8 cellular contexts compared by ENCODE assay signal in the genomic region with DNA sequence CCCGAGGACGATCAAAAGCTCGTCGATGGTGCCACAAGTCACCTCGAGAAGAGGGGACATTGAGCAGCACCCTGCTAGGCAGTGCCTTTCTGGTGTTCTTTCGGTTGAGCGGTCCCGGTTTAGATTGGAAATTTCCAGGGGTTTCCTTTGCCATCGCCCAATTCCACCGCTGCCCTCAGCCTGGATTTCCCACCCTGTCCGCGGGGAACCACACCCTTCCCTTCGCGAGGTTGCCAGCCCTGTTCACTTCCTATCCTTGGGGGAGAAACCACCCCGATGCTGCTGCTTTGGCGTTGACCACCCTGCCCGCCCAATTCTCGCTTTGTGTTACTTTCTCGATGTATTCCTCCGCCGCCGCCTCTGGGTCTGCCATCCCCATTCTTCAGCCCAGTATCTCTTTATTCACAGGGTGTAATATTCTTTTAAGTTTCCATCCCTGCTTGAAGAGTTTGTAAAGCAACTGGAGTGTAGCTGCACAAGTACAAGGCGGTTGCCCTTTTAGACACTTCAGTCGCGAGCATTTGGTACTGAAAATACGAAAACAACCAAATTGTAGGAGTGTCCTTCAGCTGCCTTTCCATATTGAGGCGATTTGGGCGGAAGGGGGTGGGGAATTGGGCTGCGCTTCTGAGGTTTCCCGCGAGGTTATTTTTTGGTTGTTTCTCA. TPM values are rescaled to one million over a fixed set of nuclear protein-coding genes. Genes with fewer than 3 reads are reported as not detected.
DNase-seq lines count a peak whose midpoint lies in the region; ATAC-seq and TF ChIP-seq lines count a peak whose summit lies in the region.

No MANE protein-coding gene starts in this region.

- H3K9ac ChIP-seq in HUES64 (ENCODE audit: low read depth, low read length) (peak overlapping the region; percentile 95), SK-N-MC (ENCODE audit: insufficient read length) (peak overlapping the region; percentile 80)

- TF ChIP-seq POLR2A in prostate gland (IDR thresholded peaks at IDR 0.05): no peak

- no peaks in the 10 kb centered on the region for H3K27me3 Mint-ChIP-seq in CD4-positive, alpha-beta T cell

- peaks cover 6% of the 10 kb centered on the region; the same call in 1 of the 2 replicates for H3K4me1 ChIP-seq in HUES64 (ENCODE audit: insufficient read depth, low read length)
- H3K4me1 ChIP-seq in prostate gland (replicated peaks): no peaks in the 10 kb centered on the region

- H3K27me3 ChIP-seq in CD4-positive, alpha-beta T cell (ENCODE audit: control insufficient read depth, insufficient read depth, low read length): no peaks in the 10 kb centered on the region
- no peaks in the 10 kb centered on the region for H3K27me3 ChIP-seq in HUES64 (ENCODE audit: insufficient read depth, low read length)
- H3K27me3 ChIP-seq in prostate gland (replicated peaks; ENCODE audit: insufficient read depth): no peaks in the 10 kb centered on the region

- POLR2A ChIA-PET in CD4-positive, alpha-beta T cell (lab: Charles Lee): interaction anchor here (0.7 to 5.7 kb wide), 15 partner anchors 9 to 442 kb away, joined by 3 to 84 read pairs (median 9); a partner anchor contains a TSS

- CTCF ChIA-PET in CD4-positive, alpha-beta T cell (lab: Charles Lee): interaction anchor here (0.9 to 1.8 kb wide), 3 partner anchors 9 to 11 kb away, joined by 3 to 5 read pairs (median 5); no protein-coding TSS in a partner anchor

- peak overlapping the region; percentile 99 for H3K4me3 Mint-ChIP-seq in CD4-positive, alpha-beta T cell

- H3K9me3 Mint-ChIP-seq in CD4-positive, alpha-beta T cell: no peaks in the 10 kb centered on the region

- H3K27ac Mint-ChIP-seq in CD4-positive, alpha-beta T cell: peak overlapping the region; percentile 98

- ATAC-seq in CD4-positive, alpha-beta T cell (ENCODE audit: poor library complexity): peak; percentile 24
- peak; percentile 58 for ATAC-seq in left ventricle myocardium superior
- no peak for ATAC-seq in HG03175 (IDR thresholded peaks at IDR 0.05; ENCODE audit: unreplicated experiment)

- no peaks in the 10 kb centered on the region for H3K9me3 ChIP-seq in CD4-positive, alpha-beta T cell (ENCODE audit: control insufficient read depth, low read length)
- no peaks in the 10 kb centered on the region for H3K9me3 ChIP-seq in HUES64 (ENCODE audit: insufficient read depth, low read depth, low read length)
- H3K9me3 ChIP-seq in SK-N-MC (ENCODE audit: low read depth, low read length): no peaks in the 10 kb centered on the region
- H3K9me3 ChIP-seq in prostate gland: no peaks in the 10 kb centered on the region

- peak overlapping the region; percentile 87 for H3K27ac ChIP-seq in CD4-positive, alpha-beta T cell (ENCODE audit: low read depth, low read length)
- peak overlapping the region; percentile 61 for H3K27ac ChIP-seq in HUES64 (ENCODE audit: low read depth, low read length)
- peak overlapping the region; percentile 59 for H3K27ac ChIP-seq in SK-N-MC
- peak overlapping the region; percentile 83 to 87 for H3K27ac ChIP-seq in prostate gland

- TF ChIP-seq CTCF in CD4-positive, alpha-beta T cell (IDR thresholded peaks at IDR 0.05): no peak
- TF ChIP-seq CTCF in prostate gland (IDR thresholded peaks at IDR 0.05): no peak

- H3K4me3 ChIP-seq in HUES64 (ENCODE audit: low read length): peak overlapping the region; percentile 71
- peak overlapping the region; percentile 91 for H3K4me3 ChIP-seq in SK-N-MC
- peak overlapping the region; percentile 53 to 57 for H3K4me3 ChIP-seq in prostate gland

- intact Hi-C loops in CD4-positive, alpha-beta T cell (cut with DNase I, micrococcal nuclease): loop anchor here (2.0 to 5.0 kb wide), 4 partner anchors 19 to 422 kb away; a partner anchor contains a TSS
- intact Hi-C loops in left ventricle myocardium superior (cut with micrococcal nuclease): no loop called here
- intact Hi-C loops in prostate gland (cut with DNase I): no loop called here

- peak; percentile 27 to 60 (median 49) for DNase-seq in CD4-positive, alpha-beta T cell
- DNase-seq in SK-N-MC (ENCODE audit: low read depth, low spot score) (no peak), amniotic epithelial cell (ENCODE audit: low read depth) (peak; percentile 43), left ventricle myocardium superior (peak; percentile 51), prostate gland (ENCODE audit: low spot score) (peak; percentile 22), NCI-H2029 (lab: John Stamatoyannopoulos, UW) (no peak)

- peaks cover 65% of the 10 kb centered on the region for H3K36me3 Mint-ChIP-seq in CD4-positive, alpha-beta T cell (ENCODE audit: low read depth)

- WGBS in HUES64: under 1% methylated on average over 31 of the region's 31 CpGs
- WGBS in prostate gland: under 1% methylated on average over 31 of the region's 31 CpGs

- H3K36me3 ChIP-seq in HUES64 (ENCODE audit: insufficient read depth, low read length): peaks cover 21% of the 10 kb centered on the region
- peaks cover 18% of the 10 kb centered on the region for H3K36me3 ChIP-seq in SK-N-MC (ENCODE audit: insufficient read depth, low read length)
- no peaks in the 10 kb centered on the region for H3K36me3 ChIP-seq in prostate gland

- peaks cover 45% of the 10 kb centered on the region for H3K4me1 Mint-ChIP-seq in CD4-positive, alpha-beta T cell (ENCODE audit: low read depth)

RNA-seq across cellular contexts. Expression of a gene that starts 1.1 kb away (rescaled TPM):
- total RNA-seq in CD4-positive, alpha-beta T cell: 100 to 1,000 TPM; 279 to 295 TPM
- 47.5 TPM for polyA plus RNA-seq in HUES64 (2013, experiment 1 of 2)
- 50.8 TPM for polyA plus RNA-seq in HUES64 (2013, experiment 2 of 2)
- total RNA-seq in left ventricle myocardium superior: 96.4 TPM
- 100 to 1,000 TPM in 1 of 2 donors, 10 to 100 TPM in 1; 68.0 to 126 TPM for total RNA-seq in prostate gland

RNA-seq across cellular contexts. Expression of a gene that starts 44.3 kb away (rescaled TPM):
- total RNA-seq in CD4-positive, alpha-beta T cell: 1 to 10 TPM; 1.7 to 2.3 TPM
- polyA plus RNA-seq in HUES64 (2013, experiment 1 of 2): 1.4 TPM
- 0.57 TPM for polyA plus RNA-seq in HUES64 (2013, experiment 2 of 2)
- total RNA-seq in left ventricle myocardium superior: 1.5 TPM
- total RNA-seq in prostate gland: 10 to 100 TPM in 1 of 2 donors, 1 to 10 TPM in 1; 1.4 to 18.0 TPM

Comparison
In these comparisons a context has a peak if more than half of its experiments do, and no peak if none do; other contexts are left out.
1. DNase-seq: peak in CD4-positive, alpha-beta T cell (10 of 10), amniotic epithelial cell (single experiment), left ventricle myocardium superior (single experiment) and prostate gland (single experiment); none in SK-N-MC (single experiment) and NCI-H2029 (single experiment).
2. intact Hi-C loops: an anchor here in CD4-positive, alpha-beta T cell (2.0 to 5.0 kb wide); none called in left ventricle myocardium superior and prostate gland.
3. Peak in every context shown above with its lines, with median percentiles within 50 percentile points of each other: H3K27ac ChIP-seq and H3K4me3 ChIP-seq.